ENCODE assay signal across 1 cellular context in the genomic region with DNA sequence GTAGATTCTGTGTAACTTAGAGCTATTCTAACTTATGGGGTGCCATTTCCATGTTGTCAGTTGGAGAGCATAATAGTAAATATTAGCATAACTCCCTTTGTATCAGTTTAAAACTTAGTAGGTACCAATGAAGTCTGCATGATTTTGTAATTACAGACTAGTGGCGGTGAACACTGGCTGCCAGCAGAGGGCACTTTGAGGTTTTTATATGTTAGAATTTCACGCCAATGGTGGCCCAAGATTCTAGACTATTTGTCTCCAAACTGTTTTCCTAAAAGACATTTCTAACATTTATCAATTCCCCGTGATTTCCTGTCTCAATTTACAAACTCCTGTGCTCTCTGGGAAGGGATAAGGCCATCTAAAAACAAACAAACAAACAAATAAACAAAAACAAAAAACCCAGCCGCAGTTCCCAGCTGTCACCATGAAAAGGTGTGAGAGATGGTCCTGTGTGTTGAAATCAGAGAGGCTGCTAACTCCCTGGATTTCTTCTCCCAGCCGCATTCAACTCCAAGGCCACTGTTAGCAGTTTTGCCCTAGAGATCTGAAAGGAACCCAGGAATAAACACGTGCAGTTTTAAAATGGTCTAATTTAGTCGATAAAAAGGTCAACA.
TF ChIP-seq lines count a peak whose summit lies in the region.

No MANE protein-coding gene starts in this region.

TF ChIP-seq in HepG2, 621 proteins besides CTCF, POLR2A, EP300 and RAD21 (continued from another document and continues in another):
- TF ChIP-seq NONO (IDR thresholded peaks at IDR 0.05) (no peak), NONO (CRISPR knock-in tag; conservative IDR thresholded peaks at IDR 0.05) (0 out of 2 replicates have a peak, but pooled peaks have one; percentile 19), TBP (CRISPR knock-in tag; IDR thresholded peaks at IDR 0.05) (no peak), ONECUT2 (CRISPR knock-in tag; IDR thresholded peaks at IDR 0.05) (no peak), ZNF317 (CRISPR knock-in tag; IDR thresholded peaks at IDR 0.05) (no peak), TCF7L2 (IDR thresholded peaks at IDR 0.05; ENCODE audit: low read depth, low read length) (no peak), GTF2F1 (IDR thresholded peaks at IDR 0.05; ENCODE audit: low read length) (no peak), MYC (CRISPR knock-in tag; IDR thresholded peaks at IDR 0.05; ENCODE audit: borderline replicate concordance) (no peak), ZNF644 (CRISPR knock-in tag; IDR thresholded peaks at IDR 0.05; ENCODE audit: low read depth) (no peak), ZNF337 (CRISPR knock-in tag; IDR thresholded peaks at IDR 0.05; ENCODE audit: borderline replicate concordance, low read depth) (no peak), GATAD1 (CRISPR knock-in tag; IDR thresholded peaks at IDR 0.05) (0 out of 2 replicates have a peak, but pooled peaks have one; percentile 17), YY1 (IDR thresholded peaks at IDR 0.05; ENCODE audit: insufficient read depth, insufficient replicate concordance, low read depth, low read length) (no peak), ZNF615 (CRISPR knock-in tag; IDR thresholded peaks at IDR 0.05; ENCODE audit: borderline replicate concordance) (no peak), ZSCAN25 (CRISPR knock-in tag; IDR thresholded peaks at IDR 0.05) (no peak), ZNF33B (CRISPR knock-in tag; IDR thresholded peaks at IDR 0.05) (no peak), ZFP90 (CRISPR knock-in tag; IDR thresholded peaks at IDR 0.05; ENCODE audit: borderline replicate concordance) (no peak), ZNF331 (CRISPR knock-in tag; IDR thresholded peaks at IDR 0.05) (no peak), SALL2 (CRISPR knock-in tag; IDR thresholded peaks at IDR 0.05) (no peak), DNMT3B (CRISPR knock-in tag; conservative IDR thresholded peaks at IDR 0.05) (no peak), NFE2L1 (CRISPR knock-in tag; IDR thresholded peaks at IDR 0.05; ENCODE audit: borderline replicate concordance) (no peak), ZFP37 (CRISPR knock-in tag; IDR thresholded peaks at IDR 0.05; ENCODE audit: borderline replicate concordance) (no peak), ZNF629 (CRISPR knock-in tag; conservative IDR thresholded peaks at IDR 0.05) (no peak), RELA (CRISPR knock-in tag; IDR thresholded peaks at IDR 0.05) (no peak), REXO4 (CRISPR knock-in tag; IDR thresholded peaks at IDR 0.05; ENCODE audit: borderline replicate concordance) (no peak), NFKB2 (CRISPR knock-in tag; IDR thresholded peaks at IDR 0.05; ENCODE audit: borderline replicate concordance) (no peak), TMF1 (CRISPR knock-in tag; IDR thresholded peaks at IDR 0.05; ENCODE audit: low read depth) (no peak), KLF11 (CRISPR knock-in tag; IDR thresholded peaks at IDR 0.05) (no peak), THAP11 (CRISPR knock-in tag; IDR thresholded peaks at IDR 0.05) (0 out of 2 replicates have a peak, but pooled peaks have one; percentile 16), RXRB (CRISPR knock-in tag; IDR thresholded peaks at IDR 0.05; ENCODE audit: borderline replicate concordance) (no peak), ZKSCAN5 (CRISPR knock-in tag; IDR thresholded peaks at IDR 0.05) (no peak), DMAP1 (CRISPR knock-in tag; IDR thresholded peaks at IDR 0.05) (no peak), DPF2 (CRISPR knock-in tag; IDR thresholded peaks at IDR 0.05; ENCODE audit: borderline replicate concordance, low read depth) (no peak), CBX2 (IDR thresholded peaks at IDR 0.05; ENCODE audit: low read depth, low read length) (no peak), CBX2 (CRISPR knock-in tag; IDR thresholded peaks at IDR 0.05; ENCODE audit: low read depth) (no peak), KMT2A (CRISPR knock-in tag; IDR thresholded peaks at IDR 0.05) (no peak), HCFC1 (IDR thresholded peaks at IDR 0.05; ENCODE audit: low read depth, low read length) (no peak), ARID2 (CRISPR knock-in tag; IDR thresholded peaks at IDR 0.05; ENCODE audit: borderline replicate concordance) (peak; percentile 39; the same call in 1 of the 2 replicates), ZNF292 (CRISPR knock-in tag; IDR thresholded peaks at IDR 0.05; ENCODE audit: borderline replicate concordance, low read depth) (no peak), ZNF20 (CRISPR knock-in tag; IDR thresholded peaks at IDR 0.05) (no peak)
- TF ChIP-seq, protein P1, sequence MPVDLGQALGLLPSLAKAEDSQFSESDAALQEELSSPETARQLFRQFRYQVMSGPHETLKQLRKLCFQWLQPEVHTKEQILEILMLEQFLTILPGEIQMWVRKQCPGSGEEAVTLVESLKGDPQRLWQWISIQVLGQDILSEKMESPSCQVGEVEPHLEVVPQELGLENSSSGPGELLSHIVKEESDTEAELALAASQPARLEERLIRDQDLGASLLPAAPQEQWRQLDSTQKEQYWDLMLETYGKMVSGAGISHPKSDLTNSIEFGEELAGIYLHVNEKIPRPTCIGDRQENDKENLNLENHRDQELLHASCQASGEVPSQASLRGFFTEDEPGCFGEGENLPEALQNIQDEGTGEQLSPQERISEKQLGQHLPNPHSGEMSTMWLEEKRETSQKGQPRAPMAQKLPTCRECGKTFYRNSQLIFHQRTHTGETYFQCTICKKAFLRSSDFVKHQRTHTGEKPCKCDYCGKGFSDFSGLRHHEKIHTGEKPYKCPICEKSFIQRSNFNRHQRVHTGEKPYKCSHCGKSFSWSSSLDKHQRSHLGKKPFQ (CRISPR knock-in tag; IDR thresholded peaks at IDR 0.05; ENCODE audit: insufficient replicate concordance), result peak; percentile 38
- TF ChIP-seq, protein P2, sequence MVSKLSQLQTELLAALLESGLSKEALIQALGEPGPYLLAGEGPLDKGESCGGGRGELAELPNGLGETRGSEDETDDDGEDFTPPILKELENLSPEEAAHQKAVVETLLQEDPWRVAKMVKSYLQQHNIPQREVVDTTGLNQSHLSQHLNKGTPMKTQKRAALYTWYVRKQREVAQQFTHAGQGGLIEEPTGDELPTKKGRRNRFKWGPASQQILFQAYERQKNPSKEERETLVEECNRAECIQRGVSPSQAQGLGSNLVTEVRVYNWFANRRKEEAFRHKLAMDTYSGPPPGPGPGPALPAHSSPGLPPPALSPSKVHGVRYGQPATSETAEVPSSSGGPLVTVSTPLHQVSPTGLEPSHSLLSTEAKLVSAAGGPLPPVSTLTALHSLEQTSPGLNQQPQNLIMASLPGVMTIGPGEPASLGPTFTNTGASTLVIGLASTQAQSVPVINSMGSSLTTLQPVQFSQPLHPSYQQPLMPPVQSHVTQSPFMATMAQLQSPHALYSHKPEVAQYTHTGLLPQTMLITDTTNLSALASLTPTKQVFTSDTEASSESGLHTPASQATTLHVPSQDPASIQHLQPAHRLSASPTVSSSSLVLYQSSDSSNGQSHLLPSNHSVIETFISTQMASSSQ (IDR thresholded peaks at IDR 0.05; ENCODE audit: low read depth), result no peak
- TF ChIP-seq, protein P2 (CRISPR knock-in tag; IDR thresholded peaks at IDR 0.05; ENCODE audit: borderline replicate concordance), result no peak
- TF ChIP-seq, protein P3, sequence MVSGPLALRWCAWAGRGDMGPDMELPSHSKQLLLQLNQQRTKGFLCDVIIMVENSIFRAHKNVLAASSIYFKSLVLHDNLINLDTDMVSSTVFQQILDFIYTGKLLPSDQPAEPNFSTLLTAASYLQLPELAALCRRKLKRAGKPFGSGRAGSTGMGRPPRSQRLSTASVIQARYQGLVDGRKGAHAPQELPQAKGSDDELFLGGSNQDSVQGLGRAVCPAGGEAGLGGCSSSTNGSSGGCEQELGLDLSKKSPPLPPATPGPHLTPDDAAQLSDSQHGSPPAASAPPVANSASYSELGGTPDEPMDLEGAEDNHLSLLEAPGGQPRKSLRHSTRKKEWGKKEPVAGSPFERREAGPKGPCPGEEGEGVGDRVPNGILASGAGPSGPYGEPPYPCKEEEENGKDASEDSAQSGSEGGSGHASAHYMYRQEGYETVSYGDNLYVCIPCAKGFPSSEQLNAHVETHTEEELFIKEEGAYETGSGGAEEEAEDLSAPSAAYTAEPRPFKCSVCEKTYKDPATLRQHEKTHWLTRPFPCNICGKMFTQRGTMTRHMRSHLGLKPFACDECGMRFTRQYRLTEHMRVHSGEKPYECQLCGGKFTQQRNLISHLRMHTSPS (CRISPR knock-in tag; IDR thresholded peaks at IDR 0.05; ENCODE audit: low read depth), result no peak
- TF ChIP-seq, protein P4, sequence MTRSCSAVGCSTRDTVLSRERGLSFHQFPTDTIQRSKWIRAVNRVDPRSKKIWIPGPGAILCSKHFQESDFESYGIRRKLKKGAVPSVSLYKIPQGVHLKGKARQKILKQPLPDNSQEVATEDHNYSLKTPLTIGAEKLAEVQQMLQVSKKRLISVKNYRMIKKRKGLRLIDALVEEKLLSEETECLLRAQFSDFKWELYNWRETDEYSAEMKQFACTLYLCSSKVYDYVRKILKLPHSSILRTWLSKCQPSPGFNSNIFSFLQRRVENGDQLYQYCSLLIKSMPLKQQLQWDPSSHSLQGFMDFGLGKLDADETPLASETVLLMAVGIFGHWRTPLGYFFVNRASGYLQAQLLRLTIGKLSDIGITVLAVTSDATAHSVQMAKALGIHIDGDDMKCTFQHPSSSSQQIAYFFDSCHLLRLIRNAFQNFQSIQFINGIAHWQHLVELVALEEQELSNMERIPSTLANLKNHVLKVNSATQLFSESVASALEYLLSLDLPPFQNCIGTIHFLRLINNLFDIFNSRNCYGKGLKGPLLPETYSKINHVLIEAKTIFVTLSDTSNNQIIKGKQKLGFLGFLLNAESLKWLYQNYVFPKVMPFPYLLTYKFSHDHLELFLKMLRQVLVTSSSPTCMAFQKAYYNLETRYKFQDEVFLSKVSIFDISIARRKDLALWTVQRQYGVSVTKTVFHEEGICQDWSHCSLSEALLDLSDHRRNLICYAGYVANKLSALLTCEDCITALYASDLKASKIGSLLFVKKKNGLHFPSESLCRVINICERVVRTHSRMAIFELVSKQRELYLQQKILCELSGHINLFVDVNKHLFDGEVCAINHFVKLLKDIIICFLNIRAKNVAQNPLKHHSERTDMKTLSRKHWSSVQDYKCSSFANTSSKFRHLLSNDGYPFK (CRISPR knock-in tag; IDR thresholded peaks at IDR 0.05; ENCODE audit: borderline replicate concordance), result no peak
- TF ChIP-seq, protein P5, sequence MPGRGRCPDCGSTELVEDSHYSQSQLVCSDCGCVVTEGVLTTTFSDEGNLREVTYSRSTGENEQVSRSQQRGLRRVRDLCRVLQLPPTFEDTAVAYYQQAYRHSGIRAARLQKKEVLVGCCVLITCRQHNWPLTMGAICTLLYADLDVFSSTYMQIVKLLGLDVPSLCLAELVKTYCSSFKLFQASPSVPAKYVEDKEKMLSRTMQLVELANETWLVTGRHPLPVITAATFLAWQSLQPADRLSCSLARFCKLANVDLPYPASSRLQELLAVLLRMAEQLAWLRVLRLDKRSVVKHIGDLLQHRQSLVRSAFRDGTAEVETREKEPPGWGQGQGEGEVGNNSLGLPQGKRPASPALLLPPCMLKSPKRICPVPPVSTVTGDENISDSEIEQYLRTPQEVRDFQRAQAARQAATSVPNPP (CRISPR knock-in tag; IDR thresholded peaks at IDR 0.05), result no peak
- TF ChIP-seq, protein P6, sequence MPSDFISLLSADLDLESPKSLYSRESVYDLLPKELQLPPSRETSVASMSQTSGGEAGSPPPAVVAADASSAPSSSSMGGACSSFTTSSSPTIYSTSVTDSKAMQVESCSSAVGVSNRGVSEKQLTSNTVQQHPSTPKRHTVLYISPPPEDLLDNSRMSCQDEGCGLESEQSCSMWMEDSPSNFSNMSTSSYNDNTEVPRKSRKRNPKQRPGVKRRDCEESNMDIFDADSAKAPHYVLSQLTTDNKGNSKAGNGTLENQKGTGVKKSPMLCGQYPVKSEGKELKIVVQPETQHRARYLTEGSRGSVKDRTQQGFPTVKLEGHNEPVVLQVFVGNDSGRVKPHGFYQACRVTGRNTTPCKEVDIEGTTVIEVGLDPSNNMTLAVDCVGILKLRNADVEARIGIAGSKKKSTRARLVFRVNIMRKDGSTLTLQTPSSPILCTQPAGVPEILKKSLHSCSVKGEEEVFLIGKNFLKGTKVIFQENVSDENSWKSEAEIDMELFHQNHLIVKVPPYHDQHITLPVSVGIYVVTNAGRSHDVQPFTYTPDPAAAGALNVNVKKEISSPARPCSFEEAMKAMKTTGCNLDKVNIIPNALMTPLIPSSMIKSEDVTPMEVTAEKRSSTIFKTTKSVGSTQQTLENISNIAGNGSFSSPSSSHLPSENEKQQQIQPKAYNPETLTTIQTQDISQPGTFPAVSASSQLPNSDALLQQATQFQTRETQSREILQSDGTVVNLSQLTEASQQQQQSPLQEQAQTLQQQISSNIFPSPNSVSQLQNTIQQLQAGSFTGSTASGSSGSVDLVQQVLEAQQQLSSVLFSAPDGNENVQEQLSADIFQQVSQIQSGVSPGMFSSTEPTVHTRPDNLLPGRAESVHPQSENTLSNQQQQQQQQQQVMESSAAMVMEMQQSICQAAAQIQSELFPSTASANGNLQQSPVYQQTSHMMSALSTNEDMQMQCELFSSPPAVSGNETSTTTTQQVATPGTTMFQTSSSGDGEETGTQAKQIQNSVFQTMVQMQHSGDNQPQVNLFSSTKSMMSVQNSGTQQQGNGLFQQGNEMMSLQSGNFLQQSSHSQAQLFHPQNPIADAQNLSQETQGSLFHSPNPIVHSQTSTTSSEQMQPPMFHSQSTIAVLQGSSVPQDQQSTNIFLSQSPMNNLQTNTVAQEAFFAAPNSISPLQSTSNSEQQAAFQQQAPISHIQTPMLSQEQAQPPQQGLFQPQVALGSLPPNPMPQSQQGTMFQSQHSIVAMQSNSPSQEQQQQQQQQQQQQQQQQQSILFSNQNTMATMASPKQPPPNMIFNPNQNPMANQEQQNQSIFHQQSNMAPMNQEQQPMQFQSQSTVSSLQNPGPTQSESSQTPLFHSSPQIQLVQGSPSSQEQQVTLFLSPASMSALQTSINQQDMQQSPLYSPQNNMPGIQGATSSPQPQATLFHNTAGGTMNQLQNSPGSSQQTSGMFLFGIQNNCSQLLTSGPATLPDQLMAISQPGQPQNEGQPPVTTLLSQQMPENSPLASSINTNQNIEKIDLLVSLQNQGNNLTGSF (CRISPR knock-in tag; IDR thresholded peaks at IDR 0.05), result no peak
- TF ChIP-seq, protein P7, sequence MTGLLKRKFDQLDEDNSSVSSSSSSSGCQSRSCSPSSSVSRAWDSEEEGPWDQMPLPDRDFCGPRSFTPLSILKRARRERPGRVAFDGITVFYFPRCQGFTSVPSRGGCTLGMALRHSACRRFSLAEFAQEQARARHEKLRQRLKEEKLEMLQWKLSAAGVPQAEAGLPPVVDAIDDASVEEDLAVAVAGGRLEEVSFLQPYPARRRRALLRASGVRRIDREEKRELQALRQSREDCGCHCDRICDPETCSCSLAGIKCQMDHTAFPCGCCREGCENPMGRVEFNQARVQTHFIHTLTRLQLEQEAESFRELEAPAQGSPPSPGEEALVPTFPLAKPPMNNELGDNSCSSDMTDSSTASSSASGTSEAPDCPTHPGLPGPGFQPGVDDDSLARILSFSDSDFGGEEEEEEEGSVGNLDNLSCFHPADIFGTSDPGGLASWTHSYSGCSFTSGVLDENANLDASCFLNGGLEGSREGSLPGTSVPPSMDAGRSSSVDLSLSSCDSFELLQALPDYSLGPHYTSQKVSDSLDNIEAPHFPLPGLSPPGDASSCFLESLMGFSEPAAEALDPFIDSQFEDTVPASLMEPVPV (CRISPR knock-in tag; IDR thresholded peaks at IDR 0.05), result no peak
